In the genomic region with DNA sequence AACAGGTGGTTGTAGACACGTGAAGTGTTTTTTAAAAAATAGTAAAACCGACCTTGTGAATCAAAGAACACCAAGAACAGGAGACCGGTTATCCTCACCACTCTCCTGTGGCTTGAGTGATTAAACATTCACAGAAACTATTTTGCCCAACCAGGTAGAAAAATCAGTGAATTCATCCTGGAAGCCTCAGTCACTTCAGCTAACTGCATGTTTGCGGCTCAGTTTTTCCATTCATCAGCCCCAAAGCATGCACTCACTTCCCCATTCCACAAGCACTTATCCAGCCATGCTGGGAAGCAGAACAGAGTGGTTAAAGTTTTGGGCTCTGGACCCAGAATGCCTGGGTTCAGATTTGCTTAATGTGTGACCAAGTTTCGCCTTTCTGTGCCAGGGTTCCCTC, we compare ENCODE assay signal across 12 cellular contexts. TPM values are rescaled to one million over a fixed set of nuclear protein-coding genes. Genes with fewer than 3 reads are reported as not detected.
A peak's percentile ranks its signal among the peaks of the same experiment; 100 is the strongest.
DNase-seq lines count a peak whose midpoint lies in the region; ATAC-seq, FAIRE-seq and TF ChIP-seq lines count a peak whose summit lies in the region.
"Had no signal": no experiment of that assay in that cellular context is flagged by ENCODE, and none has a peak within 500 bp of the region (broad histone marks: within the 10 kb centered on the region; RNA-seq: fewer than 3 reads in every experiment).

No MANE protein-coding gene starts in this region.

- no peak for TF ChIP-seq POLR2A in K562 (conservative IDR thresholded peaks at IDR 0.05)

- H2AFZ ChIP-seq in K562 (ENCODE audit: low read depth, low read length), result no peak overlapping the region

- H3K79me2 ChIP-seq in K562 (ENCODE audit: control insufficient read depth, insufficient read depth, low read length), result no peaks in the 10 kb centered on the region

- TF ChIP-seq RAD21 in K562 (CRISPR knock-in tag; conservative IDR thresholded peaks at IDR 0.05 in 1 of 2, IDR thresholded peaks at IDR 0.05 in 1 of 2), result no peak

- H3K4me3 ChIP-seq in AG04450 (ENCODE audit: low read depth, low read length) (peak overlapping the region; percentile 43; the same call in 1 of the 2 replicates), K562 (no peak overlapping the region)
- no peak overlapping the region for H3K4me3 ChIP-seq in effector memory CD4-positive, alpha-beta T cell (ENCODE audit: insufficient read depth, low read depth, low read length, poor library complexity, severe bottlenecking)

- H4K20me1 ChIP-seq in K562 (replicated peaks; ENCODE audit: control insufficient read depth, insufficient read depth, low read length), result no peaks in the 10 kb centered on the region

- no peak overlapping the region for H3K27ac ChIP-seq in AG04450 (ENCODE audit: low read depth, low read length)
- no peak overlapping the region for H3K27ac ChIP-seq in K562 (ENCODE audit: extremely low read depth, low read depth, low read length)
- H3K27ac ChIP-seq in effector memory CD4-positive, alpha-beta T cell (ENCODE audit: insufficient read depth, low read length, poor library complexity, severe bottlenecking), result no peak overlapping the region
- H3K27ac ChIP-seq: RWPE1 had no signal

- BruUV-seq in K562 (replicated peaks; lab: Mats Ljungman, UMichigan), result no TSS peak

- H3K4me2 ChIP-seq in K562 (ENCODE audit: insufficient read depth, low read length), result no peak overlapping the region

- H3K9me1 ChIP-seq in K562 (ENCODE audit: control insufficient read depth, insufficient read depth, low read length), result no peaks in the 10 kb centered on the region

- no peaks in the 10 kb centered on the region for H3K36me3 ChIP-seq in K562 (ENCODE audit: control insufficient read depth, insufficient read depth, low read length)
- no peaks in the 10 kb centered on the region for H3K36me3 ChIP-seq in effector memory CD4-positive, alpha-beta T cell (ENCODE audit: control insufficient read depth, insufficient read depth, low read length)

- WGBS in K562 (ENCODE audit: insufficient coverage, low coverage, missing lambda C conversion rate), result 33% methylated on average over 1 of the region's 5 CpGs

- intact Hi-C loops in K562 (cut with micrococcal nuclease), result no loop called here

- POLR2A ChIA-PET in AG04450 (lab: Yijun Ruan, JAX), result no interaction called here
- POLR2A ChIA-PET in K562 (lab: Yijun Ruan, JAX), result no interaction called here

- H3K9ac ChIP-seq in K562 (ENCODE audit: insufficient read depth in 1 of 2, low read depth in 2 of 2, low read length in 2 of 2), result no peak overlapping the region

- no peak for TF ChIP-seq CTCF in AG04450 (IDR thresholded peaks at IDR 0.05; ENCODE audit: low read depth, low read length)
- TF ChIP-seq CTCF in K562 (IDR thresholded peaks at IDR 0.05 in 2 of 3, conservative IDR thresholded peaks at IDR 0.05 in 1 of 3; ENCODE audit: insufficient read depth in 2 of 3, low read depth in 1 of 3, low read length in 3 of 3), result no peak

- in situ Hi-C loops in K562 (cut with MboI), result no loop called here

- H3K27me3 ChIP-seq in AG04450 (ENCODE audit: control insufficient read depth, insufficient read depth, low read length) (peaks cover 21% of the 10 kb centered on the region), K562 (ENCODE audit: control insufficient read depth in 2 of 2, insufficient read depth in 2 of 2, low read length in 2 of 2) (no peaks in the 10 kb centered on the region)
- H3K27me3 ChIP-seq in effector memory CD4-positive, alpha-beta T cell (replicated peaks; ENCODE audit: control insufficient read depth, insufficient read depth, low read length, poor library complexity, severe bottlenecking), result peaks cover 6% of the 10 kb centered on the region

- ATAC-seq in K562, result no peak
- ATAC-seq in GM18517 (IDR thresholded peaks at IDR 0.05; ENCODE audit: unreplicated experiment), result no peak

- H3K9me3 ChIP-seq in AG04450 (ENCODE audit: control insufficient read depth, insufficient read depth, low read length), result no peaks in the 10 kb centered on the region; the same call in 1 of the 2 replicates
- no peaks in the 10 kb centered on the region for H3K9me3 ChIP-seq in K562 (replicated peaks; ENCODE audit: control insufficient read depth, insufficient read depth, low read depth, low read length)
- no peaks in the 10 kb centered on the region for H3K9me3 ChIP-seq in effector memory CD4-positive, alpha-beta T cell (ENCODE audit: control insufficient read depth, low read length)

- DNase-seq in AG04450 (ENCODE audit: low read depth, low spot score) (peak; percentile 11), HK-2 (ENCODE audit: unreplicated experiment) (peak; percentile 86), K562 (ENCODE audit: extremely low read depth in 1 of 4, low spot score in 3 of 4) (no peak), kidney tubule cell (ENCODE audit: low spot score) (peak; percentile 98), urothelium cell line (ENCODE audit: low spot score) (no peak), DMS79 (lab: John Stamatoyannopoulos, UW) (no peak)
- DNase-seq in effector memory CD4-positive, alpha-beta T cell, result no peak
- DNase-seq: DND-41; stimulated activated naive CD4-positive, alpha-beta T cell had no signal

- CTCF ChIA-PET in AG04450 (lab: Charles Lee), result no interaction called here
- CTCF ChIA-PET in K562 (lab: Yijun Ruan, JAX; ENCODE audit: low intra/inter-chr PET ratio), result no interaction called here

- no peak for TF ChIP-seq EP300 in K562 (IDR thresholded peaks at IDR 0.05; ENCODE audit: low read length)

- FAIRE-seq in K562 (lab: Jason Lieb, UNC), result no peak
- no peak for FAIRE-seq in urothelium cell line (lab: Jason Lieb, UNC)
- FAIRE-seq: endometrium had no signal

- peaks cover 7 to 8% of the 10 kb centered on the region in 2 experiments; a peak in 4 of 5 replicates for H3K4me1 ChIP-seq in K562 (replicated peaks in 1 of 2; ENCODE audit: control insufficient read depth in 2 of 2, insufficient read depth in 2 of 2, low read length in 2 of 2)
- no peaks in the 10 kb centered on the region for H3K4me1 ChIP-seq in effector memory CD4-positive, alpha-beta T cell (ENCODE audit: control insufficient read depth, insufficient read depth, low read length, poor library complexity, severe bottlenecking)

TF ChIP-seq in K562, 482 proteins besides CTCF, POLR2A, EP300 and RAD21:
- no peak for TF ChIP-seq ZNF184 (CRISPR knock-in tag; IDR thresholded peaks at IDR 0.05)
- TF ChIP-seq SPI1 (IDR thresholded peaks at IDR 0.05; ENCODE audit: borderline replicate concordance, low read depth, low read length), result peak; percentile 73; the same call in 1 of the 2 replicates
TF ChIP-seq in K562: peak in this region for 1.

RNA-seq across cellular contexts. Expression of a gene that starts 2.4 kb away (rescaled TPM):
- polyA plus RNA-seq in AG04450 (2011; rRNA removed) (0.02 TPM in 2 replicates), K562 (2011; rRNA removed) (not detected in 2 replicates), K562 (2014; fragmentation: Illumina TruSeq; extraction: Trizol) (not detected in 2 replicates), K562 (2014; fragmentation: Nextera tagmentation; extraction: Ambion mirVana) (not detected), K562 (2014; rRNA removed) (not detected in 2 replicates)
- 0.09 TPM in 1 of 2 replicates, not detected in the other for polyA minus RNA-seq in AG04450 (2011; rRNA and poly(A)+ RNA removed)
- not detected in 2 replicates for total RNA-seq in K562 (2011; cell fraction: chromatin; rRNA removed; ENCODE audit: low replicate concordance)
- not detected in 2 replicates for total RNA-seq in K562 (2011; cell fraction: nucleolus; rRNA removed)
- not detected in 2 replicates for total RNA-seq in K562 (2011; cell fraction: nucleoplasm; rRNA removed)
- total RNA-seq in K562 (2014; rRNA removed) (not detected in 2 replicates), K562 (2014; rRNA removed; fragmentation: Illumina TruSeq; extraction: Trizol) (not detected in 2 replicates), K562 (2015; rRNA removed; fragmentation: Illumina TruSeq; extraction: Trizol) (not detected in 2 replicates), K562 (2021) (not detected in 2 replicates)
- not detected in 2 replicates for polyA plus RNA-seq in K562 (2011; cell fraction: cytosol; rRNA removed)
- polyA plus RNA-seq in K562 (2011; cell fraction: nucleus; rRNA removed), result not detected in 2 replicates
- polyA plus RNA-seq in K562 (2012), result 0.04 TPM in 1 of 2 replicates, not detected in the other
- not detected in 2 replicates for polyA minus RNA-seq in K562 (2011; rRNA and poly(A)+ RNA removed)
- polyA minus RNA-seq in K562 (2011; cell fraction: cytosol; rRNA and poly(A)+ RNA removed), result not detected in 2 replicates
- polyA minus RNA-seq in K562 (2011; cell fraction: nucleus; rRNA and poly(A)+ RNA removed), result not detected in 2 replicates

RNA-seq across cellular contexts. Expression of a gene that starts 45.6 kb away (rescaled TPM):
- polyA plus RNA-seq in AG04450 (2011; rRNA removed) (63.2 and 76.3 TPM in 2 replicates), K562 (2011; rRNA removed) (149 and 195 TPM in 2 replicates), K562 (2014; fragmentation: Illumina TruSeq; extraction: Trizol) (51.5 and 54.2 TPM in 2 replicates), K562 (2014; fragmentation: Nextera tagmentation; extraction: Ambion mirVana) (10 to 100 TPM; 10.9 to 15.1 TPM), K562 (2014; rRNA removed) (54.7 and 57.6 TPM in 2 replicates)
- 21.3 and 37.0 TPM in 2 replicates for polyA minus RNA-seq in AG04450 (2011; rRNA and poly(A)+ RNA removed)
- total RNA-seq in K562 (2011; cell fraction: chromatin; rRNA removed; ENCODE audit: low replicate concordance), result 36.0 and 88.9 TPM in 2 replicates
- total RNA-seq in K562 (2011; cell fraction: nucleolus; rRNA removed), result 19.5 and 24.9 TPM in 2 replicates
- 49.1 and 66.4 TPM in 2 replicates for total RNA-seq in K562 (2011; cell fraction: nucleoplasm; rRNA removed)
- total RNA-seq in K562 (2014; rRNA removed) (28.3 and 28.9 TPM in 2 replicates), K562 (2014; rRNA removed; fragmentation: Illumina TruSeq; extraction: Trizol) (74.1 and 81.4 TPM in 2 replicates), K562 (2015; rRNA removed; fragmentation: Illumina TruSeq; extraction: Trizol) (49.9 and 54.3 TPM in 2 replicates), K562 (2021) (46.7 and 47.8 TPM in 2 replicates)
- 61.1 and 133 TPM in 2 replicates for polyA plus RNA-seq in K562 (2011; cell fraction: cytosol; rRNA removed)
- polyA plus RNA-seq in K562 (2011; cell fraction: nucleus; rRNA removed), result 40.1 and 97.3 TPM in 2 replicates
- 36.6 and 43.0 TPM in 2 replicates for polyA plus RNA-seq in K562 (2012)
- polyA minus RNA-seq in K562 (2011; rRNA and poly(A)+ RNA removed), result 87.3 and 128 TPM in 2 replicates
- 24.5 and 28.9 TPM in 2 replicates for polyA minus RNA-seq in K562 (2011; cell fraction: cytosol; rRNA and poly(A)+ RNA removed)
- 13.7 and 29.1 TPM in 2 replicates for polyA minus RNA-seq in K562 (2011; cell fraction: nucleus; rRNA and poly(A)+ RNA removed)

Comparison
In these comparisons a context has a peak if more than half of its experiments do, and no peak if none do; other contexts are left out.
1. DNase-seq: peak in AG04450 (single experiment), HK-2 (single experiment) and kidney tubule cell (single experiment); none in K562 (0 of 4), urothelium cell line (single experiment), DMS79 (single experiment) and effector memory CD4-positive, alpha-beta T cell (0 of 3).